In the genomic region with DNA sequence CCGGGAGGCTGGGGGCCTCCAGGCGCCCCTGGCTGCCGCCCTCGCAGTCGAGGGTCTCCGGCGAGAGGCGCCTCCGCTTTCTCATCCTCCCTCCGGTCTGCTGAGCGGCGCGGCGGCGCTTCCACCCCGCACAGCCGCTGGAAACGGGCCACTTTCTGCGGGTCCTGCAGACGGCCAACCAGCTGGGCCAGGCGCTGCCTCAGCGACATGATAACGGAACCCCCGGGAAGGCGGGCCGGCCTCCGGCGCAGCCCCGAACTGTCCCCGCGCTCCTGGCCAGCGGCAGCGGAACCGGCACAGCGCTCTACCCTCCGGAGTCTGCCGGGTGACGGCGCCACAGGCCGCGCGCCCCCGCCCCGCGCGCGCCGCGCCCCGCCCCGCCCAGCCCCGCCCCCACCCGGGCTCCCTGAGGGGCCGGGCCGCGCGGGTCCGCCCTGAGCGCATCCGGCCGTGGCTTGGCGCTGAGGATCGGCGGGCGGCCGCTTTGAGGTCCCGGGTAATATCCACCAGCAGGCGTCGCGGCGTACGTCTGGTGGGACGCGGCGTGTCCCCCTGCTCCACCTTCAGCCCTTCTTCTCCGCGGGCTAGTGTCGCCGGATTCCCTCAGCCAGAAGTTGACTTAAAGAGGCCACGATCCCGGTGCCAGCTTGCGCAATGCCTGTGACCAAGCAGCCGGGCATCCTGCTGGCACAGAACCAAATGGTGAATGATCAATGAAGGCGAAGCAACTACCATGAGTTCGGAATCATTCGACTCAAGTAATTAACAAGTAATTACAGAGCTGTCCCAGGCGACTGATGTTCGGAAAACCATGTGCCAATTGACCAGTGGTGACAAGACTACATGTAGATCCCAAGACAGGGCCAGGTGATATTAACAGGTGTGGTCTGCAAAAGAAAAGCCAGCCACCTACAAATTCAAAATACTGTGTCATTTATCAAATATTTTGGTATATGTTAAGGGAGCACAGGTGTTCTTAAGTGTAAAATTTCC, we compare ENCODE assay signal across 8 cellular contexts. TPM values are rescaled to one million over a fixed set of nuclear protein-coding genes. Genes with fewer than 3 reads are reported as not detected.
DNase-seq lines count a peak whose midpoint lies in the region; ATAC-seq, FAIRE-seq and TF ChIP-seq lines count a peak whose summit lies in the region.

A gene with protein sequence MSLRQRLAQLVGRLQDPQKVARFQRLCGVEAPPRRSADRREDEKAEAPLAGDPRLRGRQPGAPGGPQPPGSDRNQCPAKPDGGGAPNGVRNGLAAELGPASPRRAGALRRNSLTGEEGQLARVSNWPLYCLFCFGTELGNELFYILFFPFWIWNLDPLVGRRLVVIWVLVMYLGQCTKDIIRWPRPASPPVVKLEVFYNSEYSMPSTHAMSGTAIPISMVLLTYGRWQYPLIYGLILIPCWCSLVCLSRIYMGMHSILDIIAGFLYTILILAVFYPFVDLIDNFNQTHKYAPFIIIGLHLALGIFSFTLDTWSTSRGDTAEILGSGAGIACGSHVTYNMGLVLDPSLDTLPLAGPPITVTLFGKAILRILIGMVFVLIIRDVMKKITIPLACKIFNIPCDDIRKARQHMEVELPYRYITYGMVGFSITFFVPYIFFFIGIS (minus strand): TSS at position 330 of the 993 bp plus-strand sequence. CDS start 121 bp downstream, at position 209.

- peaks cover 15% of the 10 kb centered on the region for H3K4me1 ChIP-seq in A549

- peak within 1 kb of the TSS; percentile 97 for H3K4me2 ChIP-seq in A549

- H3K9me3 ChIP-seq in A549, result no peaks in the 10 kb centered on the region

- ATAC-seq in A549 (peak; percentile 86 to 87), HG02973 (IDR thresholded peaks at IDR 0.05; ENCODE audit: unreplicated experiment) (peak; percentile 81)

- 0 out of 5 replicates have a peak, but pooled peaks of 1 of the 2 experiments have one; percentile 23 for TF ChIP-seq RAD21 in A549 (conservative IDR thresholded peaks at IDR 0.05 in 1 of 2, IDR thresholded peaks at IDR 0.05 in 1 of 2)

- 18% methylated on average over 7 of the region's 88 CpGs for WGBS in A549 (ENCODE audit: missing lambda C conversion rate)

- FAIRE-seq in A549 (lab: Jason Lieb, UNC) (no peak), GM18507 (lab: Jason Lieb, UNC) (peak; percentile 74)

- 0 out of 5 replicates have a peak, but pooled peaks of 1 of the 2 experiments have one; percentile 14 for TF ChIP-seq EP300 in A549 (IDR thresholded peaks at IDR 0.05)

- no peaks in the 10 kb centered on the region for H3K36me3 ChIP-seq in kidney epithelial cell (ENCODE audit: control insufficient read depth, insufficient read depth, low read length)

- DNase-seq in A549 (ENCODE audit: low read depth in 1 of 2, low spot score in 1 of 2), result peak; percentile 80 to 85
- peak; percentile 85 for DNase-seq in GM18507 (ENCODE audit: extremely low spot score, insufficient read length, low read depth)
- DNase-seq in NCI-H2171 (lab: John Stamatoyannopoulos, UW), result peak; percentile 81
- DNase-seq in activated CD4-positive, CD25-positive, alpha-beta regulatory T cell treated with anti-CD3 and anti-CD28 coated beads, Interleukin-2, amount 50 U/mL, for 72 hours, result peak; percentile 75
- DNase-seq in cerebellum (ENCODE audit: low spot score), result peak; percentile 82
- peak; percentile 58 for DNase-seq in kidney epithelial cell (ENCODE audit: low read depth)
- DNase-seq in stimulated activated CD4-positive, alpha-beta T cell treated with anti-CD3 and anti-CD28 coated beads, Interleukin-15, amount 100 ng/mL, for 48 hours (ENCODE audit: low read depth in 2 of 2), result peak; percentile 54 to 71

- H3K4me3 ChIP-seq in A549 (peak within 1 kb of the TSS; percentile 71), kidney epithelial cell (ENCODE audit: low read depth, low read length) (peak within 1 kb of the TSS; percentile 96)

- H3K27me3 ChIP-seq in kidney epithelial cell (ENCODE audit: control insufficient read depth, insufficient read depth, low read length), result no peaks in the 10 kb centered on the region

- CTCF ChIA-PET in A549 (lab: Yijun Ruan, JAX), result interaction anchor here (0.7 to 2.3 kb wide), 8 partner anchors 10 to 100 kb away, joined by 3 to 10 read pairs (median 4); a partner anchor contains a TSS

- peak; percentile 86 for TF ChIP-seq POLR2A in A549 (IDR thresholded peaks at IDR 0.05; ENCODE audit: low read length)

- peak; percentile 28; the same call in 2 of the 3 replicates for TF ChIP-seq CTCF in A549 (IDR thresholded peaks at IDR 0.05)
- no peak for TF ChIP-seq CTCF in kidney epithelial cell (IDR thresholded peaks at IDR 0.05; ENCODE audit: insufficient read depth, low read length, poor library complexity, severe bottlenecking)

- peak within 1 kb of the TSS; percentile 82 to 92 for H3K27ac ChIP-seq in A549

- POLR2A ChIA-PET in A549 (lab: Yijun Ruan, JAX), result interaction anchor here (1.3 kb wide), 1 partner anchor 86 kb away, joined by 9 read pairs; a partner anchor contains a TSS

TF ChIP-seq in A549, 52 proteins besides CTCF, POLR2A, EP300 and RAD21 (continues in another document):
- no peak for TF ChIP-seq NPAS2 (CRISPR knock-in tag; IDR thresholded peaks at IDR 0.05; ENCODE audit: borderline replicate concordance)
- no peak for TF ChIP-seq EHF (CRISPR knock-in tag; IDR thresholded peaks at IDR 0.05)
- no peak for TF ChIP-seq ZNF302 (CRISPR knock-in tag; IDR thresholded peaks at IDR 0.05)
- TF ChIP-seq CHD4 (IDR thresholded peaks at IDR 0.05; ENCODE audit: borderline replicate concordance), result no peak
- TF ChIP-seq, protein P1, sequence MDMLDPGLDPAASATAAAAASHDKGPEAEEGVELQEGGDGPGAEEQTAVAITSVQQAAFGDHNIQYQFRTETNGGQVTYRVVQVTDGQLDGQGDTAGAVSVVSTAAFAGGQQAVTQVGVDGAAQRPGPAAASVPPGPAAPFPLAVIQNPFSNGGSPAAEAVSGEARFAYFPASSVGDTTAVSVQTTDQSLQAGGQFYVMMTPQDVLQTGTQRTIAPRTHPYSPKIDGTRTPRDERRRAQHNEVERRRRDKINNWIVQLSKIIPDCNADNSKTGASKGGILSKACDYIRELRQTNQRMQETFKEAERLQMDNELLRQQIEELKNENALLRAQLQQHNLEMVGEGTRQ (IDR thresholded peaks at IDR 0.05), result no peak
- no peak for TF ChIP-seq HOXB13 (CRISPR knock-in tag; IDR thresholded peaks at IDR 0.05; ENCODE audit: low read depth)
- TF ChIP-seq, protein P2, sequence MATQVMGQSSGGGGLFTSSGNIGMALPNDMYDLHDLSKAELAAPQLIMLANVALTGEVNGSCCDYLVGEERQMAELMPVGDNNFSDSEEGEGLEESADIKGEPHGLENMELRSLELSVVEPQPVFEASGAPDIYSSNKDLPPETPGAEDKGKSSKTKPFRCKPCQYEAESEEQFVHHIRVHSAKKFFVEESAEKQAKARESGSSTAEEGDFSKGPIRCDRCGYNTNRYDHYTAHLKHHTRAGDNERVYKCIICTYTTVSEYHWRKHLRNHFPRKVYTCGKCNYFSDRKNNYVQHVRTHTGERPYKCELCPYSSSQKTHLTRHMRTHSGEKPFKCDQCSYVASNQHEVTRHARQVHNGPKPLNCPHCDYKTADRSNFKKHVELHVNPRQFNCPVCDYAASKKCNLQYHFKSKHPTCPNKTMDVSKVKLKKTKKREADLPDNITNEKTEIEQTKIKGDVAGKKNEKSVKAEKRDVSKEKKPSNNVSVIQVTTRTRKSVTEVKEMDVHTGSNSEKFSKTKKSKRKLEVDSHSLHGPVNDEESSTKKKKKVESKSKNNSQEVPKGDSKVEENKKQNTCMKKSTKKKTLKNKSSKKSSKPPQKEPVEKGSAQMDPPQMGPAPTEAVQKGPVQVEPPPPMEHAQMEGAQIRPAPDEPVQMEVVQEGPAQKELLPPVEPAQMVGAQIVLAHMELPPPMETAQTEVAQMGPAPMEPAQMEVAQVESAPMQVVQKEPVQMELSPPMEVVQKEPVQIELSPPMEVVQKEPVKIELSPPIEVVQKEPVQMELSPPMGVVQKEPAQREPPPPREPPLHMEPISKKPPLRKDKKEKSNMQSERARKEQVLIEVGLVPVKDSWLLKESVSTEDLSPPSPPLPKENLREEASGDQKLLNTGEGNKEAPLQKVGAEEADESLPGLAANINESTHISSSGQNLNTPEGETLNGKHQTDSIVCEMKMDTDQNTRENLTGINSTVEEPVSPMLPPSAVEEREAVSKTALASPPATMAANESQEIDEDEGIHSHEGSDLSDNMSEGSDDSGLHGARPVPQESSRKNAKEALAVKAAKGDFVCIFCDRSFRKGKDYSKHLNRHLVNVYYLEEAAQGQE (IDR thresholded peaks at IDR 0.05), result no peak
- TF ChIP-seq, protein P3, sequence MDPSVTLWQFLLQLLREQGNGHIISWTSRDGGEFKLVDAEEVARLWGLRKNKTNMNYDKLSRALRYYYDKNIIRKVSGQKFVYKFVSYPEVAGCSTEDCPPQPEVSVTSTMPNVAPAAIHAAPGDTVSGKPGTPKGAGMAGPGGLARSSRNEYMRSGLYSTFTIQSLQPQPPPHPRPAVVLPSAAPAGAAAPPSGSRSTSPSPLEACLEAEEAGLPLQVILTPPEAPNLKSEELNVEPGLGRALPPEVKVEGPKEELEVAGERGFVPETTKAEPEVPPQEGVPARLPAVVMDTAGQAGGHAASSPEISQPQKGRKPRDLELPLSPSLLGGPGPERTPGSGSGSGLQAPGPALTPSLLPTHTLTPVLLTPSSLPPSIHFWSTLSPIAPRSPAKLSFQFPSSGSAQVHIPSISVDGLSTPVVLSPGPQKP (IDR thresholded peaks at IDR 0.05; ENCODE audit: low read depth, low read length), result no peak
- TF ChIP-seq RARB (CRISPR knock-in tag; IDR thresholded peaks at IDR 0.05), result no peak
- TF ChIP-seq, protein P4, sequence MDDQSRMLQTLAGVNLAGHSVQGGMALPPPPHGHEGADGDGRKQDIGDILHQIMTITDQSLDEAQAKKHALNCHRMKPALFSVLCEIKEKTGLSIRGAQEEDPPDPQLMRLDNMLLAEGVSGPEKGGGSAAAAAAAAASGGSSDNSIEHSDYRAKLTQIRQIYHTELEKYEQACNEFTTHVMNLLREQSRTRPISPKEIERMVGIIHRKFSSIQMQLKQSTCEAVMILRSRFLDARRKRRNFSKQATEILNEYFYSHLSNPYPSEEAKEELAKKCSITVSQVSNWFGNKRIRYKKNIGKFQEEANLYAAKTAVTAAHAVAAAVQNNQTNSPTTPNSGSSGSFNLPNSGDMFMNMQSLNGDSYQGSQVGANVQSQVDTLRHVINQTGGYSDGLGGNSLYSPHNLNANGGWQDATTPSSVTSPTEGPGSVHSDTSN (IDR thresholded peaks at IDR 0.05), result no peak
- TF ChIP-seq CBX8 (IDR thresholded peaks at IDR 0.05), result no peak
- TF ChIP-seq KDM1A (IDR thresholded peaks at IDR 0.05; ENCODE audit: low read depth), result no peak

RNA-seq across cellular contexts. Expression of the gene that starts here (rescaled TPM):
- polyA plus RNA-seq in A549 (2011; rRNA removed), result 18.9 and 28.2 TPM in 2 replicates
- polyA plus RNA-seq in A549 (2012; cell fraction: cytosol; rRNA removed), result 7.8 and 10.6 TPM in 2 replicates
- 8.7 and 9.5 TPM in 2 replicates for polyA plus RNA-seq in A549 (2012; cell fraction: nucleus; rRNA removed)
- 14.2 to 16.1 TPM (median 14.9 TPM) in 3 replicates for polyA plus RNA-seq in A549 (2017; fragmentation: RNase III; extraction: RNeasy Plus Mini Kit Qiagen cat#74134 plus additional on column Dnase treatment)
- polyA minus RNA-seq in A549 (2011; rRNA and poly(A)+ RNA removed), result 7.1 and 8.6 TPM in 2 replicates
- 20.1 TPM for total RNA-seq in cerebellum
- 19.0 and 22.5 TPM in 2 replicates for total RNA-seq in kidney epithelial cell

Comparison
In these comparisons a context has a peak if more than half of its experiments do, and no peak if none do; other contexts are left out.
1. Peak in every context shown above with its lines: DNase-seq, ATAC-seq, H3K4me3 ChIP-seq and H3K27ac ChIP-seq.